8 cellular contexts compared by ENCODE assay signal in the genomic region with DNA sequence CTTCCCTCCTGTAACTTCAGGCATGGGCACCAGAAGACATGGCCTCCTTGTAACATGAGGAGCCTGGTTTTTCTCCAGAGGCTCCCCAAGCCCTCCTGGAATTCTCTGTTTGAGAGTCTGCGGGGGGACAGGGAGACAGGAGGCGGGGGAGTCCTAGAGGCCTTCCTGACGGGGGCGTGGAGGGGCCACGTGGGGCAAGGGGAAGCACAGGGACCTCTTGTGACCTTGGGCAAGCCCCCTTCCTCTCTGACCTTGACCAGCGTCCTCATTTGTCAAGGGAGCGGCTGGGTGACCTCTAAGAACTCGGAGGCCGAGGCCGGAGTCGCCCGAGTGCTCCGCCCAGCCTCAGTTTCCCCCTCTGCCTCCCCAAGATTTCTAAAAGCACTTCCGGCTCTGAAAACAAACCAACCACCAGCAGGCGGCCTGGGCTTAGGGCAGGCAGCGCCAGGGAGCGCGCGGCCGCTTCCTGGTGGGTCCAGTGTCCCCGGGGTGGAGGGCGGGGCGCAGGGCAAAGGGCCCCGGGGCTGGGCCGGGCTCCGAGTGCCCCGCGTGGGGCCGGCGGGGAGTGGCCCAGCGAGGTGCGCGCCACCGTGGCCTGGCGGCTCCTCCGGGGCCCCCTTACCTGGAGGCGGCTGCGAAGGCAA. TPM values are rescaled to one million over a fixed set of nuclear protein-coding genes. Genes with fewer than 3 reads are reported as not detected.
DNase-seq lines count a peak whose midpoint lies in the region; ATAC-seq and TF ChIP-seq lines count a peak whose summit lies in the region.

No MANE protein-coding gene starts in this region.

- H3K4me3 ChIP-seq in Peyer's patch (peak overlapping the region; percentile 64 to 82 (median 74)), cardiac muscle cell (peak overlapping the region; percentile 41), retinal pigment epithelial cell (ENCODE audit: low read length) (peak overlapping the region; percentile 48)

- peak; percentile 76 for ATAC-seq in HG02885 (IDR thresholded peaks at IDR 0.05; ENCODE audit: poor library complexity, unreplicated experiment)

- H3K9me3 ChIP-seq in Peyer's patch: no peaks in the 10 kb centered on the region
- H3K9me3 ChIP-seq in cardiac muscle cell (ENCODE audit: low read depth): no peaks in the 10 kb centered on the region

- H3K27ac ChIP-seq in Peyer's patch: peak overlapping the region; percentile 86 to 97 (median 92)
- H3K27ac ChIP-seq in cardiac muscle cell: no peak overlapping the region

- TF ChIP-seq CTCF in GM13976 (IDR thresholded peaks at IDR 0.05; ENCODE audit: borderline replicate concordance, control extremely low read depth, extremely low read depth, insufficient read depth, missing control alignments) (peak; percentile 6), Peyer's patch (IDR thresholded peaks at IDR 0.05) (peak; percentile 14 to 86 (median 59)), cardiac muscle cell (IDR thresholded peaks at IDR 0.05; ENCODE audit: low read depth, low read length) (peak; percentile 40), retinal pigment epithelial cell (conservative IDR thresholded peaks at IDR 0.05; ENCODE audit: low read depth, low read length) (peak; percentile 48)

- no peaks in the 10 kb centered on the region for H3K36me3 ChIP-seq in Peyer's patch
- no peaks in the 10 kb centered on the region for H3K36me3 ChIP-seq in cardiac muscle cell

- peaks cover 0 to 18% (median 10%) of the 10 kb centered on the region in 4 donors for H3K4me1 ChIP-seq in Peyer's patch
- H3K4me1 ChIP-seq in cardiac muscle cell (ENCODE audit: low read depth): no peaks in the 10 kb centered on the region

- peak; percentile 70 to 71 for TF ChIP-seq POLR2A in Peyer's patch (IDR thresholded peaks at IDR 0.05)

- H3K27me3 ChIP-seq in Peyer's patch (no peaks in the 10 kb centered on the region), cardiac muscle cell (peaks cover 47% of the 10 kb centered on the region)

- in situ Hi-C loops in GM13976 (cut with MboI; ENCODE audit: low sequenced_read_pairs, unreplicated experiment): no loop called here

- no peak for DNase-seq in GM13976 (ENCODE audit: low spot score)
- DNase-seq in Peyer's patch: peak; percentile 74 to 94 (median 92)
- DNase-seq in activated gamma-delta T cell (lab: John Stamatoyannopoulos, UW): peak; percentile 37
- peak; percentile 32 to 60 for DNase-seq in cardiac muscle cell (ENCODE audit: low read depth in 1 of 2, low spot score in 1 of 2)
- no peak for DNase-seq in retinal pigment epithelial cell (ENCODE audit: low read depth)
- DNase-seq in NCI-H446 (lab: John Stamatoyannopoulos, UW): no peak
- no peak for DNase-seq in inferior parietal cortex (ENCODE audit: extremely low spot score)

RNA-seq across cellular contexts. Expression of gene TMCO4, which starts 0.4 kb away (rescaled TPM):
- total RNA-seq in Peyer's patch (10 to 100 TPM; 13.5 to 40.4 (median 26.1) TPM), cardiac muscle cell (2.2 and 2.6 TPM in 2 replicates)
- polyA plus RNA-seq in cardiac muscle cell: 1.3 and 2.5 TPM in 2 replicates

RNA-seq across cellular contexts. Expression of gene RNF186, which starts 15.7 kb away (rescaled TPM):
- 10 to 100 TPM in 2 of 4 donors, 1 to 10 TPM in 2; 2.5 to 19.0 (median 10.4) TPM for total RNA-seq in Peyer's patch
- not detected in 2 replicates for total RNA-seq in cardiac muscle cell
- not detected in 2 replicates for polyA plus RNA-seq in cardiac muscle cell

Comparison
In these comparisons a context has a peak if more than half of its experiments do, and no peak if none do; other contexts are left out.
1. DNase-seq: peak in Peyer's patch (3 of 3), activated gamma-delta T cell (single experiment) and cardiac muscle cell (2 of 2); none in GM13976 (single experiment), retinal pigment epithelial cell (single experiment), NCI-H446 (0 of 2) and inferior parietal cortex (single experiment).
2. CTCF ChIP-seq: peak in every context shown above with its lines; median percentile 59 in Peyer's patch; 48 in retinal pigment epithelial cell; 40 in cardiac muscle cell; 6 in GM13976.
3. Peak in every context shown above with its lines, with median percentiles within 50 percentile points of each other: H3K4me3 ChIP-seq.